1 cellular context compared by ENCODE assay signal in the genomic region with DNA sequence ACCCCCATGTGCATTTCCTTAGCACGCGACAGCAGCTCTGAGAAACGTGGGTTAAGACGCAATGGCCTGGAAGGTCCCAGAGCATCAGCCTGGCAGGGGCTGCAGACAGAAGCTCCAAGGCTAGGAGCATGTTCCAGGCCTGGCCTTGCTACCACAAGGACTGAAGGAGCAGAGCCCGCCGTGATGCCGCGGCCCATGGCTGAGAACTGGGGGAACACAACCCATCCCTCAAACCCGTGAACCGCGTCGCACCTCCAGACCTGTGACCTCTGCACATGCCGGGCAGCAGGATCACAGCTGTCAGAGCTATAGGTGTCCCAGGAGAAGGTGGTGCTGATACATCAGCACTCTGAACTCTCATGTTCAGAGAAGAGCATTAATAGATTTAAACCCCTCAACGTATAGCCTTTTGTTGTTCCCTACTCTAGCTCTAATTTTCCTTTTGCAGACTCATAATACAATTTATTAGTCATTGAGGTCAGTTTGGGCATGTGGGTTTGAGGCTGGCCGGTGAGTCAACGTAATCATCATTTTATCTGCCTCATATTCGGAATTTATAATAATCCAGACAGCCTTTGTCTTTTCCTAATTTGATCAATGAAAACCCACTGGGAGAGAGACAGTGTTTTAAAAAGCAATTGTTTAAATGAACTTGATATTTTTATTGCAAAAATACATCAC.
TF ChIP-seq lines count a peak whose summit lies in the region.

No MANE protein-coding gene starts in this region.

TF ChIP-seq in H1, 55 proteins besides CTCF, POLR2A, EP300 and RAD21:
- TF ChIP-seq, protein P1, sequence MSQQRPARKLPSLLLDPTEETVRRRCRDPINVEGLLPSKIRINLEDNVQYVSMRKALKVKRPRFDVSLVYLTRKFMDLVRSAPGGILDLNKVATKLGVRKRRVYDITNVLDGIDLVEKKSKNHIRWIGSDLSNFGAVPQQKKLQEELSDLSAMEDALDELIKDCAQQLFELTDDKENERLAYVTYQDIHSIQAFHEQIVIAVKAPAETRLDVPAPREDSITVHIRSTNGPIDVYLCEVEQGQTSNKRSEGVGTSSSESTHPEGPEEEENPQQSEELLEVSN (IDR thresholded peaks at IDR 0.05), result no peak
- TF ChIP-seq SP1 (IDR thresholded peaks at IDR 0.05; ENCODE audit: low read depth, low read length) (no peak), YY1 (IDR thresholded peaks at IDR 0.05; ENCODE audit: low read depth, low read length) (no peak), POU5F1 (IDR thresholded peaks at IDR 0.05; ENCODE audit: low read depth, low read length) (no peak), TAF7 (optimal IDR thresholded peaks at IDR 0.05; ENCODE audit: borderline replicate concordance, low read depth, low read length) (no peak), SP4 (IDR thresholded peaks at IDR 0.05; ENCODE audit: low read length) (no peak), TBP (IDR thresholded peaks at IDR 0.05; ENCODE audit: low read depth, low read length) (no peak), MAX (IDR thresholded peaks at IDR 0.05) (no peak), BACH1 (IDR thresholded peaks at IDR 0.05; ENCODE audit: low read length) (no peak), RFX5 (IDR thresholded peaks at IDR 0.05; ENCODE audit: borderline replicate concordance, low read depth, low read length) (no peak), SAP30 (IDR thresholded peaks at IDR 0.05; ENCODE audit: insufficient read depth, insufficient replicate concordance, low read length) (no peak), SIX5 (IDR thresholded peaks at IDR 0.05; ENCODE audit: low read depth, low read length) (no peak), JUN (IDR thresholded peaks at IDR 0.05; ENCODE audit: low read depth, low read length) (no peak), SRF (IDR thresholded peaks at IDR 0.05; ENCODE audit: low read depth, low read length) (no peak)
